In the genomic region with DNA sequence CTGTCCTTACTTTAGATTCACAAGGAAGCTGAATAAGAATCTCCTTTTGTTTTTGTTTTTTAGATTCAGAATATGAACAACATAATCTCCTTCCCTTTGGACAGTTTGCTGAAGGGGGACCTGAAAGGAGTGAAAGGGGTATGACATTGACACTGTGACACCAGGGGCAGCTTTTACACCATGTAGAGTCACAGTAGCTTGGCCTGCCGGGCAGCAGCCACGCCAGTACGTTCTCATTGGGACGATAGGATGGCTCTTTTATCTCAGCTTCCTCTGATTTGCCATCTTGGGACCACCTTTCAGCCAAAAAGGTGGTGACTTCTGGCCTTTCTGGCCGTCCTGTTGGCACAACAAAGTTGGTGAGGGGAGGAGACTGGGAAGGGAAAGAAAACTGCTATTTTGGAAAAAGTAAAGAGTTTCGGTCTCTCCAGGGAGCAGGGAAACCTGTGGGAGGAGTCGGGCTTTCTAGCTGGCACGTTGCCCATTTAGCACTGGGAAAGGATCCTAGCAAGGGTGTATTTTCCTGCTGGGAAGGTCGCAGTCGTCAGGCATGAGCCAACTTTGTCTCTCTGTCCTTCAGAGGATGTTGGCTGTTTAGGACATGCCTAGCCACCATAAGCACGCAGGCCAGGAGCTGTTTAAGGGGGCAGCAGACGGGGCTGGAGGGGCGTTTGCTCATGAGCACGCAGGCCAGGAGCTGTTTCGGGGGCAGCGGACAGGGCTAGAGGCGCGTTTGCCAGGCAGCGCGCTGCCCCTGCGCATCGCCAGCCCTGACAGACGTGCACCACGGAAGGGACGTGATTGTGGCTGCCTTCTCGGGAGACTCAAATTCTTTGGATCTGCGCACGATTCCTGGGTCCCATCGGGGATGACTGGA, we compare ENCODE assay signal across 13 cellular contexts.
DNase-seq lines count a peak whose midpoint lies in the region; ATAC-seq and TF ChIP-seq lines count a peak whose summit lies in the region.
"Had no signal": no experiment of that assay in that cellular context is flagged by ENCODE, and none has a peak within 500 bp of the region (broad histone marks: within the 10 kb centered on the region; RNA-seq: fewer than 3 reads in every experiment).

No MANE protein-coding gene starts in this region.

- peak; percentile 17 for DNase-seq in NCI-H345 (lab: John Stamatoyannopoulos, UW)
- no peak for DNase-seq in NCI-H345 treated with DMSO at 0.1 percent for 48 hours (lab: John Stamatoyannopoulos, UW; ENCODE audit: unreplicated experiment)
- DNase-seq in mesenchymal stem cell = no peak
- peak; percentile 65 for DNase-seq in transverse colon
- no peak for DNase-seq in NOMO-1 (lab: John Stamatoyannopoulos, UW; ENCODE audit: unreplicated experiment in 2 of 2)
- DNase-seq in NCI-H1694 (lab: John Stamatoyannopoulos, UW) = no peak
- DNase-seq: ACHN; NCI-H2029; stimulated activated CD4-positive, alpha-beta T cell treated with anti-CD3 and anti-CD28 coated beads, Interleukin-4, amount 100 ng/mL, for 1 hour had no signal

- H3K27me3 ChIP-seq in esophagus (ENCODE audit: control insufficient read depth in 1 of 2, insufficient read depth in 2 of 2, low read length in 2 of 2) (no peaks in the 10 kb centered on the region), mesenchymal stem cell (ENCODE audit: control insufficient read depth in 1 of 2, insufficient read depth in 1 of 2, low read length in 2 of 2) (no peaks in the 10 kb centered on the region), transverse colon (no peaks in the 10 kb centered on the region)
- H3K27me3 ChIP-seq: neutrophil had no signal

- H2BK120ac ChIP-seq in mesenchymal stem cell (ENCODE audit: low read depth, low read length) = no peak overlapping the region

- no peak overlapping the region for H2BK5ac ChIP-seq in mesenchymal stem cell (ENCODE audit: low read depth, low read length, poor library complexity, severe bottlenecking)

- TF ChIP-seq EP300 in transverse colon (IDR thresholded peaks at IDR 0.05; ENCODE audit: low read depth) = no peak

- no peak overlapping the region for H4K91ac ChIP-seq in mesenchymal stem cell (ENCODE audit: low read length)

- H2BK12ac ChIP-seq in mesenchymal stem cell (ENCODE audit: low read length in 2 of 2) = no peak overlapping the region

- no peak for ATAC-seq in HG03354 (IDR thresholded peaks at IDR 0.05; ENCODE audit: poor library complexity, severe bottlenecking, unreplicated experiment)

- no peak overlapping the region for H3K14ac ChIP-seq in mesenchymal stem cell (ENCODE audit: low read length in 2 of 2)

- in situ Hi-C loops in transverse colon (cut with MboI; ENCODE audit: low pct_ligation_motif_present in 1 of 4, low pct_unique_long_range_greater_than_20kb in 1 of 4, low sequenced_read_pairs in 3 of 4) = no loop called here

- H3K4me2 ChIP-seq in mesenchymal stem cell (ENCODE audit: low read length, poor library complexity, severe bottlenecking) = no peak overlapping the region

- intact Hi-C loops in transverse colon (cut with DNase I; ENCODE audit: low total_unique reads) = no loop called here

- H3K27ac ChIP-seq in esophagus (ENCODE audit: low read depth in 2 of 2, low read length in 1 of 2) (peak overlapping the region; percentile 23 to 74), mesenchymal stem cell (ENCODE audit: low read length, poor library complexity, severe bottlenecking) (no peak overlapping the region), transverse colon (peak overlapping the region; percentile 31 to 59 (median 51))
- H3K27ac ChIP-seq: neutrophil had no signal

- 43 to 56% methylated on average over 29 of the region's 29 CpGs for WGBS in esophagus, 2 donors
- 94% methylated on average over 29 of the region's 29 CpGs for WGBS in mesenchymal stem cell
- WGBS in transverse colon (ENCODE audit: low coverage in 1 of 2), 2 donors = 20 to 71% methylated on average over 3 to 29 of the region's 29 CpGs

- H4K8ac ChIP-seq in mesenchymal stem cell (ENCODE audit: low read length) = no peak overlapping the region

- TF ChIP-seq CTCF in transverse colon (IDR thresholded peaks at IDR 0.05) = no peak

- H2AK5ac ChIP-seq in mesenchymal stem cell (ENCODE audit: low read length, severe bottlenecking) = no peak overlapping the region

- peak overlapping the region; percentile 8 for H2AFZ ChIP-seq in mesenchymal stem cell (ENCODE audit: low read depth, low read length)

- H3K4me1 ChIP-seq in esophagus (ENCODE audit: control insufficient read depth in 2 of 2, insufficient read depth in 2 of 2, low read length in 1 of 2) (peaks cover 0 to 18% of the 10 kb centered on the region in 2 donors), mesenchymal stem cell (ENCODE audit: control insufficient read depth, insufficient read depth, low read depth, low read length) (peaks cover 18% of the 10 kb centered on the region), transverse colon (peaks cover 0 to 18% (median 8%) of the 10 kb centered on the region in 4 donors)

- H3K9me3 ChIP-seq in esophagus (ENCODE audit: control insufficient read depth in 2 of 2, insufficient read depth in 1 of 2, low read depth in 1 of 2, low read length in 1 of 2) = no peaks in the 10 kb centered on the region
- H3K9me3 ChIP-seq in mesenchymal stem cell (ENCODE audit: control insufficient read depth, low read length) = no peaks in the 10 kb centered on the region
- no peaks in the 10 kb centered on the region for H3K9me3 ChIP-seq in transverse colon
- H3K9me3 ChIP-seq: HAP-1, neutrophil had no signal

- H3K4ac ChIP-seq in mesenchymal stem cell (ENCODE audit: low read depth in 1 of 2, low read length in 2 of 2) = no peak overlapping the region

- H3K18ac ChIP-seq in mesenchymal stem cell (ENCODE audit: low read depth in 1 of 2, low read length in 2 of 2) = no peak overlapping the region

- no peak overlapping the region for H2BK15ac ChIP-seq in mesenchymal stem cell (ENCODE audit: low read depth, poor library complexity, severe bottlenecking)

- H3K79me1 ChIP-seq in mesenchymal stem cell (replicated peaks; ENCODE audit: low read length, poor library complexity, severe bottlenecking) = peaks cover 39% of the 10 kb centered on the region

- H3K23ac ChIP-seq in mesenchymal stem cell (ENCODE audit: low read length in 2 of 2) = no peak overlapping the region

- peaks cover 0 to 3% of the 10 kb centered on the region in 2 donors for H3K36me3 ChIP-seq in esophagus (ENCODE audit: control insufficient read depth in 2 of 2, insufficient read depth in 2 of 2, low read length in 1 of 2)
- H3K36me3 ChIP-seq in mesenchymal stem cell (ENCODE audit: control insufficient read depth in 1 of 2, insufficient read depth in 2 of 2, low read depth in 1 of 2, low read length in 2 of 2) = peaks cover 26 to 65% of the 10 kb centered on the region in 2 experiments
- H3K36me3 ChIP-seq in transverse colon = no peaks in the 10 kb centered on the region
- H3K36me3 ChIP-seq: neutrophil had no signal

- H3K9ac ChIP-seq in mesenchymal stem cell (ENCODE audit: low read length) = peak overlapping the region; percentile 27

- TF ChIP-seq POLR2A in transverse colon (IDR thresholded peaks at IDR 0.05) = no peak

- no peak overlapping the region for H3K4me3 ChIP-seq in esophagus (ENCODE audit: low read depth in 1 of 2, low read length in 2 of 2)
- no peak overlapping the region for H3K4me3 ChIP-seq in mesenchymal stem cell (ENCODE audit: insufficient read depth in 1 of 2, low read depth in 1 of 2, low read length in 2 of 2)
- no peak overlapping the region for H3K4me3 ChIP-seq in transverse colon
- H3K4me3 ChIP-seq: HAP-1 had no signal

Comparison
In these comparisons a context has a peak if more than half of its experiments do, and no peak if none do; other contexts are left out.
1. DNase-seq: peak in NCI-H345 (single experiment) and transverse colon (single experiment); none in NCI-H345 treated with DMSO at 0.1 percent for 48 hours (single experiment), mesenchymal stem cell (single experiment), NOMO-1 (0 of 2) and NCI-H1694 (single experiment).